ENCODE assay signal across 11 cellular contexts in the genomic region with DNA sequence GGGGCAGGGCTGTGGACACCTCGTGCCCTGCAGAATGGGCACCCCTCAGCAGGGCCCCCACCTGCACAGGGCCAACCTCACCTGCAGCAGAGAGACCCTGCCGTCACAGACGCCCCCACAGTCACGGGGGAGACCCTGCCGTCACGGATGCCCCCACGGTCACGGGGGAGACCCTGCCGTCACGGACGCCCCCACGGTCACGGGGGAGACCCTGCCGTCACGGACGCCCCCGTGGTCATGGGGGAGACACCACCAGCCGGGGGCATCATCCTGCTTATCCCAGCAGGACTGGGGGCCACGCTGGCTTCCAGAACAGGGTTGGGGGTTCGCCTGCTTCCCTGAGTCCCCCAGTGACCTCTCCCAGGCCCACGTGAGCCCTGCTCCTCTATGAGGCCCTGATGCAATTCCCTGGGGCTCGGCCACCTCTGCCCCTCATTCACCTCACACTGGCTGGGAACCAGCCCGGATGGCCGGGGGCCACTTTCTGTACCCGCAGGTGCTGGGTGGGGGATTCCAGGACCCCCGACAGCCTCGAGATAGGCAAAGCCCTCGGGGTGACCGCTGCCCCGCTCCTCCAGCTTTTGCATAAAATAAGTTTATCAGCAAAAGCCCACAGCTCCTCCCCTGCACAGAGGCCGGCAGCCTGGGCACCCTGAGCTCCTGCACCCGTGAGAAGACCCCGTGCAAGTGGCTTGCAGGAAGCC.
"Had no signal": no experiment of that assay in that cellular context is flagged by ENCODE, and none has a peak within 500 bp of the region (broad histone marks: within the 10 kb centered on the region; RNA-seq: fewer than 3 reads in every experiment).

No MANE protein-coding gene starts in this region.

- H3K27me3 Mint-ChIP-seq: activated naive CD4-positive, alpha-beta T cell treated with anti-CD3 and anti-CD28 coated beads, Interleukin-2, amount 50 U/mL, for 24 hours; brain; memory B cell; natural killer cell treated with Interleukin-12 subunit alpha and Interleukin-12 subunit beta and Interleukin-15 and Interleukin-18, amount 100 ng/mL, for 72 hours had no signal

- H3K4me1 Mint-ChIP-seq: activated naive CD4-positive, alpha-beta T cell treated with anti-CD3 and anti-CD28 coated beads, Interleukin-2, amount 50 U/mL, for 24 hours; brain; memory B cell had no signal

- DNase-seq: activated CD4-positive, alpha-beta T cell treated with anti-CD3 and anti-CD28 coated beads, Interleukin-2, amount 50 U/mL, for 1 hour; amniotic stem cell; cerebellar nuclear complex; erythroblast; stimulated activated CD4-positive, alpha-beta T cell treated with anti-CD3 and anti-CD28 coated beads, Interleukin-15, amount 100 ng/mL, for 24 hours; stimulated activated CD4-positive, alpha-beta T cell treated with anti-CD3 and anti-CD28 coated beads, Interleukin-4, amount 100 ng/mL, for 24 hours; trophoblast cell had no signal

- H3K27ac Mint-ChIP-seq: activated naive CD4-positive, alpha-beta T cell treated with anti-CD3 and anti-CD28 coated beads, Interleukin-2, amount 50 U/mL, for 24 hours; brain; memory B cell; natural killer cell treated with Interleukin-12 subunit alpha and Interleukin-12 subunit beta and Interleukin-15 and Interleukin-18, amount 100 ng/mL, for 72 hours had no signal

- H3K36me3 Mint-ChIP-seq: natural killer cell treated with Interleukin-12 subunit alpha and Interleukin-12 subunit beta and Interleukin-15 and Interleukin-18, amount 100 ng/mL, for 72 hours had no signal

- H3K9me3 Mint-ChIP-seq: activated naive CD4-positive, alpha-beta T cell treated with anti-CD3 and anti-CD28 coated beads, Interleukin-2, amount 50 U/mL, for 24 hours; brain; memory B cell; natural killer cell treated with Interleukin-12 subunit alpha and Interleukin-12 subunit beta and Interleukin-15 and Interleukin-18, amount 100 ng/mL, for 72 hours had no signal

- H3K4me3 Mint-ChIP-seq: activated naive CD4-positive, alpha-beta T cell treated with anti-CD3 and anti-CD28 coated beads, Interleukin-2, amount 50 U/mL, for 24 hours; brain; memory B cell; natural killer cell treated with Interleukin-12 subunit alpha and Interleukin-12 subunit beta and Interleukin-15 and Interleukin-18, amount 100 ng/mL, for 72 hours had no signal

- ATAC-seq: natural killer cell treated with Interleukin-12 subunit alpha and Interleukin-12 subunit beta and Interleukin-15 and Interleukin-18, amount 100 ng/mL, for 72 hours had no signal
